ENCODE assay signal across 8 cellular contexts in genomic region chr6:53679446-53679933, GRCh38. TPM values are rescaled to one million over a fixed set of nuclear protein-coding genes. Genes with fewer than 3 reads are reported as not detected.
A peak's percentile ranks its signal among the peaks of the same experiment; 100 is the strongest.
DNase-seq lines count a peak whose midpoint lies in the region; ATAC-seq and TF ChIP-seq lines count a peak whose summit lies in the region.

No MANE protein-coding gene starts in this region.

- no peaks in the 10 kb centered on the region for H3K4me1 Mint-ChIP-seq in stimulated activated effector memory CD8-positive, alpha-beta T cell treated with anti-CD3 and anti-CD28 coated beads, Interleukin-12 subunit alpha, Interleukin-12 subunit beta, amount 100 ng/mL, for 72 hours

- no peak overlapping the region for H2AFZ ChIP-seq in mesenchymal stem cell (ENCODE audit: low read depth, low read length)

- no peaks in the 10 kb centered on the region for H3K27me3 ChIP-seq in mesenchymal stem cell (ENCODE audit: control insufficient read depth in 1 of 2, insufficient read depth in 1 of 2, low read length in 2 of 2)

- H3K36me3 Mint-ChIP-seq in stimulated activated effector memory CD8-positive, alpha-beta T cell treated with anti-CD3 and anti-CD28 coated beads, Interleukin-12 subunit alpha, Interleukin-12 subunit beta, amount 100 ng/mL, for 72 hours: no peaks in the 10 kb centered on the region

- peak overlapping the region; percentile 76 for H3K9ac ChIP-seq in mesenchymal stem cell (ENCODE audit: low read length)

- no peak overlapping the region for H3K4me3 ChIP-seq in choroid plexus epithelial cell (ENCODE audit: low read depth, low read length)
- H3K4me3 ChIP-seq in mesenchymal stem cell (ENCODE audit: insufficient read depth in 1 of 2, low read depth in 1 of 2, low read length in 2 of 2): no peak overlapping the region

- H4K91ac ChIP-seq in mesenchymal stem cell (ENCODE audit: low read length): no peak overlapping the region

- no peaks in the 10 kb centered on the region for H3K9me3 Mint-ChIP-seq in stimulated activated effector memory CD8-positive, alpha-beta T cell treated with anti-CD3 and anti-CD28 coated beads, Interleukin-12 subunit alpha, Interleukin-12 subunit beta, amount 100 ng/mL, for 72 hours

- no peak overlapping the region for H3K4me2 ChIP-seq in mesenchymal stem cell (ENCODE audit: low read length, poor library complexity, severe bottlenecking)

- H3K4me3 Mint-ChIP-seq in stimulated activated effector memory CD8-positive, alpha-beta T cell treated with anti-CD3 and anti-CD28 coated beads, Interleukin-12 subunit alpha, Interleukin-12 subunit beta, amount 100 ng/mL, for 72 hours: no peak overlapping the region

- H3K18ac ChIP-seq in mesenchymal stem cell (ENCODE audit: low read depth in 1 of 2, low read length in 2 of 2): peak overlapping the region in 1 of 2 experiments; percentile 27

- H2BK120ac ChIP-seq in mesenchymal stem cell (ENCODE audit: low read depth, low read length): no peak overlapping the region

- H3K27ac Mint-ChIP-seq in stimulated activated effector memory CD8-positive, alpha-beta T cell treated with anti-CD3 and anti-CD28 coated beads, Interleukin-12 subunit alpha, Interleukin-12 subunit beta, amount 100 ng/mL, for 72 hours: no peak overlapping the region

- 79% methylated on average over 9 of the region's 10 CpGs for WGBS in mesenchymal stem cell

- no peaks in the 10 kb centered on the region for H3K36me3 ChIP-seq in mesenchymal stem cell (ENCODE audit: control insufficient read depth in 1 of 2, insufficient read depth in 2 of 2, low read depth in 1 of 2, low read length in 2 of 2)

- H2BK15ac ChIP-seq in mesenchymal stem cell (ENCODE audit: low read depth, poor library complexity, severe bottlenecking): no peak overlapping the region

- H3K27ac ChIP-seq in mesenchymal stem cell (ENCODE audit: low read length, poor library complexity, severe bottlenecking): no peak overlapping the region

- H2BK5ac ChIP-seq in mesenchymal stem cell (ENCODE audit: low read depth, low read length, poor library complexity, severe bottlenecking): no peak overlapping the region

- no peak overlapping the region for H3K14ac ChIP-seq in mesenchymal stem cell (ENCODE audit: low read length in 2 of 2)

- H3K4ac ChIP-seq in mesenchymal stem cell (ENCODE audit: low read depth in 1 of 2, low read length in 2 of 2): no peak overlapping the region

- no peaks in the 10 kb centered on the region for H3K79me1 ChIP-seq in mesenchymal stem cell (replicated peaks; ENCODE audit: low read length, poor library complexity, severe bottlenecking)

- H4K8ac ChIP-seq in mesenchymal stem cell (ENCODE audit: low read length): peak overlapping the region; percentile 57

- peak; percentile 71 for ATAC-seq in GM18861 (IDR thresholded peaks at IDR 0.05; ENCODE audit: unreplicated experiment)
- no peak for ATAC-seq in stimulated activated effector memory CD8-positive, alpha-beta T cell treated with anti-CD3 and anti-CD28 coated beads, Interleukin-12 subunit alpha, Interleukin-12 subunit beta, amount 100 ng/mL, for 72 hours
- no peak for ATAC-seq in HG03097 (IDR thresholded peaks at IDR 0.05; ENCODE audit: low FRiP score, unreplicated experiment)

- peak; percentile 56 for DNase-seq in AG08395 (ENCODE audit: low spot score)
- DNase-seq in M059J (ENCODE audit: low read depth): peak; percentile 75
- DNase-seq in choroid plexus epithelial cell (ENCODE audit: low read depth): peak; percentile 80
- peak; percentile 60 for DNase-seq in mesenchymal stem cell
- DNase-seq in NCI-H2081 treated with DMSO at 0.1 percent for 48 hours (lab: John Stamatoyannopoulos, UW): no peak
- no peak for DNase-seq in stimulated activated effector memory CD8-positive, alpha-beta T cell treated with anti-CD3 and anti-CD28 coated beads, Interleukin-12 subunit alpha, Interleukin-12 subunit beta, amount 100 ng/mL, for 72 hours (ENCODE audit: low spot score in 2 of 2)

- peaks cover 3% of the 10 kb centered on the region for H3K4me1 ChIP-seq in mesenchymal stem cell (ENCODE audit: control insufficient read depth, insufficient read depth, low read depth, low read length)

- no peak overlapping the region for H2BK12ac ChIP-seq in mesenchymal stem cell (ENCODE audit: low read length in 2 of 2)

- H2AK5ac ChIP-seq in mesenchymal stem cell (ENCODE audit: low read length, severe bottlenecking): no peak overlapping the region

- no peak overlapping the region for H3K23ac ChIP-seq in mesenchymal stem cell (ENCODE audit: low read length in 2 of 2)

- TF ChIP-seq CTCF in choroid plexus epithelial cell (conservative IDR thresholded peaks at IDR 0.05; ENCODE audit: low read depth, low read length): peak; percentile 61

- no peaks in the 10 kb centered on the region for H3K9me3 ChIP-seq in mesenchymal stem cell (ENCODE audit: control insufficient read depth, low read length)

RNA-seq across cellular contexts. Expression of gene KLHL31, which starts 13.9 kb away (rescaled TPM):
- total RNA-seq in M059J (2014; rRNA removed; shearing (Covaris generic)): 0.05 TPM in 1 of 2 replicates, not detected in the other
- 0.01 TPM for polyA plus RNA-seq in mesenchymal stem cell (2013, experiment 1 of 2)
- 0.04 TPM for polyA plus RNA-seq in mesenchymal stem cell (2013, experiment 2 of 2)

Comparison
In these comparisons a context has a peak if more than half of its experiments do, and no peak if none do; other contexts are left out.
1. DNase-seq: peak in AG08395 (single experiment), M059J (single experiment), choroid plexus epithelial cell (single experiment) and mesenchymal stem cell (single experiment); none in NCI-H2081 treated with DMSO at 0.1 percent for 48 hours (single experiment) and stimulated activated effector memory CD8-positive, alpha-beta T cell treated with anti-CD3 and anti-CD28 coated beads, Interleukin-12 subunit alpha, Interleukin-12 subunit beta, amount 100 ng/mL, for 72 hours (0 of 2).